8 cellular contexts compared by ENCODE assay signal in the genomic region with DNA sequence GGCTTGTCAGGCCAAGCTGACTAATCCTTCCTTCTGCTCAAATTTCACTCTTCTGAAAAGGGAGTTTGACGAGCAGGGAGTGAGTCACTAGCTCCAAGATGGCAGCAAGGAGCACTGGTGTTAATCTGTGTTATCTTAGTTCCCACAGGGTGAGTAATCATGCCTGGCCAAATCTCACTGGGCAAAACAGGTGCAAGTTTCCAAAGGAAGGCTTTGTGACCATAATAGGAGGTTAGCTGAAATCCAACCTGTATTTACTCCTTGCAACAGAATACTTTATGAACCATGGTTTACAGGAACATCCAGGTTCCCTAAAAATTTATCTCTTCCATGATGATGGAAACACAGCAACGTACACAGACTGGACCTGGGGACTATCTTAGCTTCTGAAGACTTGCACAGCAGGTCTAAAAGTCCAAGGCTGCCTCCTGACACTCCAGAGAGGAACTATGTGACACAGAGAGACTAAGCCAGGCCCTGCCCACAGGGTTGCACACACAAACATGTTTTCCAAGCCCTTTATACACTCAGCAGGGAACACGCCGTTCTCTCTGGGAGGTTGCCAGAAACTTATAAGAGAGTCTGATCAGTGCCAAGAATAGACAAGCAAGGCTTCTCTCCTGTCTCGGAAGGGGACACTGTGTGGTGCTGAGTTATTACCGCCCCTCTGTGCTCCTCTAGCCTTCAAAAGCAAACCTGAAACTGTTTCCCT. TPM values are rescaled to one million over a fixed set of nuclear protein-coding genes. Genes with fewer than 3 reads are reported as not detected.
A peak's percentile ranks its signal among the peaks of the same experiment; 100 is the strongest.
DNase-seq lines count a peak whose midpoint lies in the region; ATAC-seq and TF ChIP-seq lines count a peak whose summit lies in the region.

No MANE protein-coding gene starts in this region.

- no peaks in the 10 kb centered on the region for H3K27me3 ChIP-seq in ascending aorta

- intact Hi-C loops in ascending aorta (cut with DNase I) = loop anchor here (1.0 kb wide), 2 partner anchors 46 to 58 kb away; a partner anchor contains a TSS

- peaks cover 8 to 46% of the 10 kb centered on the region in 2 donors for H3K4me1 ChIP-seq in ascending aorta

- TF ChIP-seq CTCF in LNCaP clone FGC (IDR thresholded peaks at IDR 0.05; ENCODE audit: control insufficient read depth, extremely low read depth, insufficient read depth) (no peak), ascending aorta (IDR thresholded peaks at IDR 0.05) (no peak)

- H3K27ac ChIP-seq in ascending aorta = peak overlapping the region; percentile 84 to 89

- DNase-seq in A172 (ENCODE audit: low spot score) (peak; percentile 96), LNCaP clone FGC (ENCODE audit: low read depth) (peak; percentile 100), ascending aorta (ENCODE audit: low spot score in 2 of 2) (peak; percentile 72 to 97), hippocampal formation (lab: John Stamatoyannopoulos, UW) (peak; percentile 76 to 95), skeletal muscle cell (ENCODE audit: low read depth) (peak; percentile 90)
- no peak for DNase-seq in activated effector memory CD4-positive, alpha-beta T cell treated with Interleukin-2 at 50 U/mL for 16 hours

- no peaks in the 10 kb centered on the region for H3K36me3 ChIP-seq in ascending aorta

- no peak for ATAC-seq in HG03460 (IDR thresholded peaks at IDR 0.05; ENCODE audit: unreplicated experiment)
- no peak for ATAC-seq in GM21390 (IDR thresholded peaks at IDR 0.05; ENCODE audit: unreplicated experiment)

- peak overlapping the region; percentile 28 for H3K4me3 ChIP-seq in LNCaP clone FGC (ENCODE audit: low read depth, low read length)
- peak overlapping the region in 1 of 2 donors; percentile 7 for H3K4me3 ChIP-seq in ascending aorta
- no peak overlapping the region for H3K4me3 ChIP-seq in skeletal muscle cell (ENCODE audit: low read depth, low read length)

- no peaks in the 10 kb centered on the region for H3K9me3 ChIP-seq in ascending aorta

RNA-seq across cellular contexts. Expression of a gene that starts 46.3 kb away (rescaled TPM):
- 0.07 and 0.43 TPM in 2 replicates for total RNA-seq in A172 (2014; rRNA removed; shearing (Covaris generic))
- total RNA-seq in ascending aorta = 227 TPM

Comparison
In these comparisons a context has a peak if more than half of its experiments do, and no peak if none do; other contexts are left out.
1. RNA of a gene that starts 46.3 kb away (total RNA-seq): 227 TPM in ascending aorta (single experiment); 0.07 to 0.43 TPM in A172; every median in the first group is over 100 times any median in the second.